Comparison of ENCODE assay signal across 8 cellular contexts in genomic region chr2:27494284-27494943, GRCh38. TPM values are rescaled to one million over a fixed set of nuclear protein-coding genes. Genes with fewer than 3 reads are reported as not detected.
DNase-seq lines count a peak whose midpoint lies in the region; ATAC-seq, FAIRE-seq and TF ChIP-seq lines count a peak whose summit lies in the region.

No MANE protein-coding gene starts in this region.

- H3K4me1 ChIP-seq in GM12878 (ENCODE audit: control insufficient read depth, insufficient read depth, low read length) (peaks cover 3% of the 10 kb centered on the region; the same call in 1 of the 2 replicates), spleen (peaks cover 3 to 40% (median 24%) of the 10 kb centered on the region in 6 donors)

- WGBS in GM12878 (ENCODE audit: insufficient coverage, insufficient replicate concordance, low lambda C conversion rate, missing lambda C conversion rate) = 38% methylated on average over 35 of the region's 35 CpGs
- WGBS in spleen, 5 donors = 26 to 43% (median 28%) methylated on average over 20 to 35 of the region's 35 CpGs

- DNase-seq in HTR-8/SVneo (ENCODE audit: insufficient read length, low spot score) (no peak), GM12878 (ENCODE audit: low read depth, low spot score) (no peak), islet precursor cell (peak; percentile 61), spleen (peak; percentile 77), HCEC 1CT (no peak)

- no peaks in the 10 kb centered on the region for H3K9me3 ChIP-seq in GM12878 (replicated peaks; ENCODE audit: control insufficient read depth, insufficient read depth, low read length)
- H3K9me3 ChIP-seq in spleen = no peaks in the 10 kb centered on the region

- H3K79me2 ChIP-seq in GM12878 (ENCODE audit: control insufficient read depth, insufficient read depth, low read length) = no peaks in the 10 kb centered on the region

- TF ChIP-seq EP300 in GM12878 (IDR thresholded peaks at IDR 0.05; ENCODE audit: borderline replicate concordance in 1 of 2, control insufficient read depth in 1 of 2, low read depth in 2 of 2, low read length in 2 of 2) = no peak

- TF ChIP-seq RAD21 in GM12878 (IDR thresholded peaks at IDR 0.05; ENCODE audit: insufficient read depth, low read depth, low read length) = no peak

- BruUV-seq in GM12878 (replicated peaks; lab: Mats Ljungman, UMichigan) = no TSS peak

- CTCF ChIA-PET in GM12878 (lab: Yijun Ruan, JAX) = no interaction called here

- POLR2A ChIA-PET in GM12878 (lab: Charles Lee) = no interaction called here

- H4K20me1 ChIP-seq in GM12878 (ENCODE audit: control insufficient read depth, insufficient read depth) = no peaks in the 10 kb centered on the region

- in situ Hi-C loops in GM12878 (cut with MboI) = no loop called here

- ATAC-seq in GM12878 = no peak
- ATAC-seq in HG03095 (IDR thresholded peaks at IDR 0.05; ENCODE audit: unreplicated experiment) = no peak
- no peak for ATAC-seq in GM21717 (IDR thresholded peaks at IDR 0.05; ENCODE audit: unreplicated experiment)
- ATAC-seq in GM19324 (IDR thresholded peaks at IDR 0.05; ENCODE audit: low FRiP score, unreplicated experiment) = no peak

- intact Hi-C loops in GM12878 (cut with micrococcal nuclease; ENCODE audit: unreplicated experiment) (no loop called here), spleen (cut with DNase I; ENCODE audit: low total_unique reads) (no loop called here)

- FAIRE-seq in HTR-8/SVneo (lab: Jason Lieb, UNC) (peak; percentile 59), GM12878 (lab: Jason Lieb, UNC) (no peak)

- peak overlapping the region; percentile 7; the same call in 1 of the 2 replicates for H3K4me2 ChIP-seq in GM12878 (ENCODE audit: control insufficient read depth, insufficient read depth)

- no peak overlapping the region for H3K9ac ChIP-seq in GM12878 (ENCODE audit: control insufficient read depth, insufficient read depth, low read length)

- SMC1A ChIA-PET in GM12878 (lab: Charles Lee; ENCODE audit: uncharacterized antibody, unreplicated experiment) = no interaction called here

- RAD21 ChIA-PET in GM12878 (lab: Charles Lee; ENCODE audit: unreplicated experiment) = no interaction called here

- TF ChIP-seq POLR2A in GM12878 (IDR thresholded peaks at IDR 0.05; ENCODE audit: low read depth, low read length) = no peak
- no peak for TF ChIP-seq POLR2A in spleen (IDR thresholded peaks at IDR 0.05)

- H3K36me3 ChIP-seq in GM12878 (ENCODE audit: control insufficient read depth in 2 of 2, insufficient read depth in 2 of 2, low read length in 1 of 2) (no peaks in the 10 kb centered on the region), spleen (peaks cover 0 to 5% (median 0%) of the 10 kb centered on the region in 6 donors)

- H3K27me3 ChIP-seq in GM12878 (replicated peaks in 1 of 2; ENCODE audit: control insufficient read depth in 2 of 2, insufficient read depth in 2 of 2, low read length in 1 of 2) = peaks cover 6 to 13% of the 10 kb centered on the region in 2 experiments; a peak in 3 of 4 replicates
- H3K27me3 ChIP-seq in spleen (replicated peaks in 1 of 7) = peaks cover 0 to 53% (median 17%) of the 10 kb centered on the region in 7 donors

- TF ChIP-seq CTCF in GM12878 (IDR thresholded peaks at IDR 0.05 in 2 of 3, conservative IDR thresholded peaks at IDR 0.05 in 1 of 3; ENCODE audit: control insufficient read depth in 2 of 3, extremely low read depth in 1 of 3, insufficient read depth in 1 of 3, low read depth in 3 of 3, low read length in 3 of 3) (no peak), spleen (IDR thresholded peaks at IDR 0.05 in 8 of 11, conservative IDR thresholded peaks at IDR 0.05 in 3 of 11) (no peak)

- no peak overlapping the region for H2AFZ ChIP-seq in GM12878 (ENCODE audit: control insufficient read depth, low read depth, low read length)

- H3K4me3 ChIP-seq in GM12878 = no peak overlapping the region
- H3K4me3 ChIP-seq in spleen = peak overlapping the region; percentile 30 to 76 (median 48)

- no peak overlapping the region for H3K27ac ChIP-seq in GM12878 (ENCODE audit: control insufficient read depth, insufficient read depth)
- H3K27ac ChIP-seq in spleen = peak overlapping the region in 6 of 8 donors; percentile 9 to 66 (median 50)

TF ChIP-seq in GM12878, 131 proteins besides CTCF, POLR2A, EP300 and RAD21 (continues in another document):
- no peak for TF ChIP-seq POLR2AphosphoS5 (IDR thresholded peaks at IDR 0.05; ENCODE audit: low read length)

RNA-seq across cellular contexts. Expression of gene FNDC4, which starts 0.6 kb away (rescaled TPM):
- total RNA-seq in GM12878 (2013; cell fraction: nucleolus; rRNA removed) = not detected in 2 replicates
- total RNA-seq in GM12878 (2014; rRNA removed) (not detected in 2 replicates), GM12878 (2014; rRNA removed; fragmentation: Illumina TruSeq; extraction: Trizol) (not detected in 2 replicates), GM12878 (2021) (0.16 and 0.21 TPM in 2 replicates), spleen (10 to 100 TPM in 2 of 7 donors, 1 to 10 TPM in 5; 2.6 to 10.9 (median 8.1) TPM)
- polyA plus RNA-seq in GM12878 (2011; ENCODE audit: low read depth) = not detected
- polyA plus RNA-seq in GM12878 (2011; rRNA removed) (not detected in 2 replicates), GM12878 (2014; fragmentation: Illumina TruSeq; extraction: Trizol) (not detected in 2 replicates), GM12878 (2014; fragmentation: Nextera tagmentation; extraction: Ambion mirVana) (not detected), GM12878 (2014; rRNA removed) (not detected in 2 replicates), GM12878 (2016; fragmentation: Nextera tagmentation; extraction: Ambion mirVana) (not detected), spleen (1 to 10 TPM; 3.3 to 7.9 (median 4.2) TPM)
- polyA plus RNA-seq in GM12878 (2011; cell fraction: cytosol; rRNA removed) = not detected in 2 replicates
- polyA plus RNA-seq in GM12878 (2011; cell fraction: nucleus; rRNA removed) = not detected in 2 replicates
- polyA plus RNA-seq in GM12878 (2012) = not detected in 2 replicates
- not detected in 2 replicates for polyA minus RNA-seq in GM12878 (2011; rRNA and poly(A)+ RNA removed)
- not detected in 2 replicates for polyA minus RNA-seq in GM12878 (2011; cell fraction: cytosol; rRNA and poly(A)+ RNA removed)
- not detected in 2 replicates for polyA minus RNA-seq in GM12878 (2011; cell fraction: nucleus; rRNA and poly(A)+ RNA removed)

RNA-seq across cellular contexts. Expression of gene GCKR, which starts 2.2 kb away (rescaled TPM):
- not detected in 2 replicates for total RNA-seq in GM12878 (2013; cell fraction: nucleolus; rRNA removed)
- total RNA-seq in GM12878 (2014; rRNA removed) (not detected in 2 replicates), GM12878 (2014; rRNA removed; fragmentation: Illumina TruSeq; extraction: Trizol) (not detected in 2 replicates), GM12878 (2021) (not detected in 2 replicates), spleen (1 to 10 TPM in 6 of 7 donors, under 1 TPM in 1; 0.33 to 6.7 (median 3.3) TPM)
- not detected for polyA plus RNA-seq in GM12878 (2011; ENCODE audit: low read depth)
- polyA plus RNA-seq in GM12878 (2011; rRNA removed) (not detected in 2 replicates), GM12878 (2014; fragmentation: Illumina TruSeq; extraction: Trizol) (not detected in 2 replicates), GM12878 (2014; fragmentation: Nextera tagmentation; extraction: Ambion mirVana) (not detected), GM12878 (2014; rRNA removed) (not detected in 2 replicates), GM12878 (2016; fragmentation: Nextera tagmentation; extraction: Ambion mirVana) (not detected), spleen (1 to 10 TPM in 2 of 3 donors, under 1 TPM in 1; 0.59 to 3.4 (median 3.3) TPM)
- polyA plus RNA-seq in GM12878 (2011; cell fraction: cytosol; rRNA removed) = not detected in 2 replicates
- not detected in 2 replicates for polyA plus RNA-seq in GM12878 (2011; cell fraction: nucleus; rRNA removed)
- not detected in 2 replicates for polyA plus RNA-seq in GM12878 (2012)
- not detected in 2 replicates for polyA minus RNA-seq in GM12878 (2011; rRNA and poly(A)+ RNA removed)
- polyA minus RNA-seq in GM12878 (2011; cell fraction: cytosol; rRNA and poly(A)+ RNA removed) = not detected in 2 replicates
- not detected in 2 replicates for polyA minus RNA-seq in GM12878 (2011; cell fraction: nucleus; rRNA and poly(A)+ RNA removed)

RNA-seq across cellular contexts. Expression of gene IFT172, which starts 4.9 kb away (rescaled TPM):
- 47.1 and 51.9 TPM in 2 replicates for total RNA-seq in GM12878 (2013; cell fraction: nucleolus; rRNA removed)
- 7.9 and 9.5 TPM in 2 replicates for total RNA-seq in GM12878 (2014; rRNA removed)
- total RNA-seq in GM12878 (2014; rRNA removed; fragmentation: Illumina TruSeq; extraction: Trizol) = 4.7 and 4.8 TPM in 2 replicates
- total RNA-seq in GM12878 (2021) = 8.6 and 8.8 TPM in 2 replicates
- polyA plus RNA-seq in GM12878 (2011; ENCODE audit: low read depth) = 11.3 TPM
- polyA plus RNA-seq in GM12878 (2011; rRNA removed) = 2.4 and 2.9 TPM in 2 replicates
- 3.2 and 3.7 TPM in 2 replicates for polyA plus RNA-seq in GM12878 (2011; cell fraction: cytosol; rRNA removed)
- 8.7 and 11.1 TPM in 2 replicates for polyA plus RNA-seq in GM12878 (2011; cell fraction: nucleus; rRNA removed)
- polyA plus RNA-seq in GM12878 (2012) = 9.2 and 9.8 TPM in 2 replicates
- polyA plus RNA-seq in GM12878 (2014; fragmentation: Illumina TruSeq; extraction: Trizol) = 5.5 and 7.7 TPM in 2 replicates
- 1 to 10 TPM; 3.0 to 3.4 TPM for polyA plus RNA-seq in GM12878 (2014; fragmentation: Nextera tagmentation; extraction: Ambion mirVana)
- 8.3 and 10.7 TPM in 2 replicates for polyA plus RNA-seq in GM12878 (2014; rRNA removed)
- 1 to 10 TPM; 7.0 to 7.1 TPM for polyA plus RNA-seq in GM12878 (2016; fragmentation: Nextera tagmentation; extraction: Ambion mirVana)
- polyA minus RNA-seq in GM12878 (2011; rRNA and poly(A)+ RNA removed) = 3.4 and 4.5 TPM in 2 replicates
- 1.2 and 3.4 TPM in 2 replicates for polyA minus RNA-seq in GM12878 (2011; cell fraction: cytosol; rRNA and poly(A)+ RNA removed)
- 4.1 and 5.2 TPM in 2 replicates for polyA minus RNA-seq in GM12878 (2011; cell fraction: nucleus; rRNA and poly(A)+ RNA removed)
- 10 to 100 TPM; 25.1 to 44.3 (median 34.5) TPM for total RNA-seq in spleen
- 10 to 100 TPM; 14.4 to 48.4 (median 36.1) TPM for polyA plus RNA-seq in spleen

RNA-seq across cellular contexts. Expression of gene KRTCAP3, which starts 52.2 kb away (rescaled TPM):
- total RNA-seq in GM12878 (2013; cell fraction: nucleolus; rRNA removed) = 1.8 and 3.1 TPM in 2 replicates
- total RNA-seq in GM12878 (2014; rRNA removed) = 0.33 and 1.1 TPM in 2 replicates
- total RNA-seq in GM12878 (2014; rRNA removed; fragmentation: Illumina TruSeq; extraction: Trizol) = 1.4 TPM in 1 of 2 replicates, not detected in the other
- total RNA-seq in GM12878 (2021) = 2.2 and 2.7 TPM in 2 replicates
- polyA plus RNA-seq in GM12878 (2011; ENCODE audit: low read depth) = not detected
- polyA plus RNA-seq in GM12878 (2011; rRNA removed) = 1.3 and 1.5 TPM in 2 replicates
- 1.2 and 1.6 TPM in 2 replicates for polyA plus RNA-seq in GM12878 (2011; cell fraction: cytosol; rRNA removed)
- polyA plus RNA-seq in GM12878 (2011; cell fraction: nucleus; rRNA removed) = 16.3 and 16.6 TPM in 2 replicates
- 1.7 and 2.2 TPM in 2 replicates for polyA plus RNA-seq in GM12878 (2012)
- 0.26 TPM in 1 of 2 replicates, not detected in the other for polyA plus RNA-seq in GM12878 (2014; fragmentation: Illumina TruSeq; extraction: Trizol)
- polyA plus RNA-seq in GM12878 (2014; fragmentation: Nextera tagmentation; extraction: Ambion mirVana) = under 1 TPM; 0.64 to 0.72 TPM
- polyA plus RNA-seq in GM12878 (2014; rRNA removed) = 1.9 and 2.2 TPM in 2 replicates
- polyA plus RNA-seq in GM12878 (2016; fragmentation: Nextera tagmentation; extraction: Ambion mirVana) = under 1 TPM; 0.48 to 0.82 TPM
- polyA minus RNA-seq in GM12878 (2011; rRNA and poly(A)+ RNA removed) = 0.59 and 1.1 TPM in 2 replicates
- not detected in 2 replicates for polyA minus RNA-seq in GM12878 (2011; cell fraction: cytosol; rRNA and poly(A)+ RNA removed)
- 1.5 and 2.8 TPM in 2 replicates for polyA minus RNA-seq in GM12878 (2011; cell fraction: nucleus; rRNA and poly(A)+ RNA removed)
- total RNA-seq in spleen = 1 to 10 TPM in 6 of 7 donors, not detected in 1; 2.2 to 5.4 (median 3.3) TPM
- 1 to 10 TPM; 2.5 to 5.7 (median 4.5) TPM for polyA plus RNA-seq in spleen

Comparison
In these comparisons a context has a peak if more than half of its experiments do, and no peak if none do; other contexts are left out.
1. DNase-seq: peak in islet precursor cell (single experiment) and spleen (single experiment); none in HTR-8/SVneo (single experiment), GM12878 (single experiment) and HCEC 1CT (single experiment).